33 cellular contexts compared by ENCODE assay signal in the genomic region with DNA sequence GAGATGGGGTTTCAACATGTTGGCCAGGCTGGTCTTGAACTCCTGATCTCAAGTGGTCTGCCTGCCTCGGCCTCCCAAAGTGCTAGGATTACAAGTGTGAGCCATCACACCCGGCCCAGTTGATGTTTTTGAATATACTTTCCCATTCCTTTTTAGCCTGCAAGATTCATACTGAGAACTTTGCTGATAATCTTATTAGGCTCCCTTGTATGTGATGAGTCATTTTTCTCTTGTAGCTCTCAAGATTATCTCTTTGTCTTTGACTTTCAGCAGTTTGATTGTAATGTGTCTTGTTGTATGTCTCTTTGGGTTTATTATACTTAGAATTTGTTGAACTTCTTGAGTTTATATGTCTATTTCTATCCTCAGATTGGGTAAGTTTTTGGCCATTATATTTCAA.
DNase-seq lines count a peak whose midpoint lies in the region; ATAC-seq, FAIRE-seq and TF ChIP-seq lines count a peak whose summit lies in the region.
"Had no signal": no experiment of that assay in that cellular context is flagged by ENCODE, and none has a peak within 500 bp of the region (broad histone marks: within the 10 kb centered on the region; RNA-seq: fewer than 3 reads in every experiment).

No MANE protein-coding gene starts in this region.

- H3K4me1 ChIP-seq in HEK293 (ENCODE audit: control insufficient read depth, insufficient read depth, low read length) (no peaks in the 10 kb centered on the region), GM12878 (ENCODE audit: control insufficient read depth, insufficient read depth, low read length) (no peaks in the 10 kb centered on the region), K562 (replicated peaks in 1 of 2; ENCODE audit: control insufficient read depth in 2 of 2, insufficient read depth in 2 of 2, low read length in 2 of 2) (no peaks in the 10 kb centered on the region)
- H3K4me1 ChIP-seq: A549, BE2C, BLaER1, Caco-2 had no signal

- no peak for FAIRE-seq in GM12878 (lab: Jason Lieb, UNC)
- FAIRE-seq in K562 (lab: Jason Lieb, UNC), result no peak
- FAIRE-seq: A204.1, A549, D721Med had no signal

- no peak for TF ChIP-seq EP300 in GM12878 (IDR thresholded peaks at IDR 0.05; ENCODE audit: borderline replicate concordance in 1 of 2, control insufficient read depth in 1 of 2, low read depth in 2 of 2, low read length in 2 of 2)
- no peak for TF ChIP-seq EP300 in K562 (IDR thresholded peaks at IDR 0.05; ENCODE audit: low read length)

- TF ChIP-seq RAD21 in GM12878 (IDR thresholded peaks at IDR 0.05; ENCODE audit: insufficient read depth, low read depth, low read length) (no peak), K562 (CRISPR knock-in tag; conservative IDR thresholded peaks at IDR 0.05 in 1 of 2, IDR thresholded peaks at IDR 0.05 in 1 of 2) (no peak)

- no peaks in the 10 kb centered on the region for H4K20me1 ChIP-seq in GM12878 (ENCODE audit: control insufficient read depth, insufficient read depth)
- H4K20me1 ChIP-seq in K562 (replicated peaks; ENCODE audit: control insufficient read depth, insufficient read depth, low read length), result no peaks in the 10 kb centered on the region
- H4K20me1 ChIP-seq: BLaER1; BLaER1 treated with 17β-estradiol and CSF1 and Interleukin-3, amounts not matched to agents 10 nM and 100 nM had no signal

- H3K36me3 ChIP-seq in HEK293 (ENCODE audit: control insufficient read depth in 2 of 2, insufficient read depth in 1 of 2, low read length in 2 of 2) (no peaks in the 10 kb centered on the region), GM12878 (ENCODE audit: control insufficient read depth in 2 of 2, insufficient read depth in 2 of 2, low read length in 1 of 2) (no peaks in the 10 kb centered on the region), K562 (ENCODE audit: control insufficient read depth, insufficient read depth, low read length) (no peaks in the 10 kb centered on the region)
- H3K36me3 ChIP-seq: BE2C, BLaER1 had no signal

- H3K27me3 ChIP-seq in GM12878 (replicated peaks in 1 of 2; ENCODE audit: control insufficient read depth in 2 of 2, insufficient read depth in 2 of 2, low read length in 1 of 2), result no peaks in the 10 kb centered on the region
- no peaks in the 10 kb centered on the region for H3K27me3 ChIP-seq in K562 (ENCODE audit: control insufficient read depth in 2 of 2, insufficient read depth in 2 of 2, low read length in 2 of 2)
- H3K27me3 ChIP-seq: BE2C; BLaER1; BLaER1 treated with 17β-estradiol and CSF1 and Interleukin-3, amounts not matched to agents 10 nM and 100 nM had no signal

- no peak for DNase-seq in GM12878 (ENCODE audit: low read depth, low spot score)
- no peak for DNase-seq in K562 (ENCODE audit: extremely low read depth in 1 of 4, low spot score in 3 of 4)
- DNase-seq in GDM1 (lab: John Stamatoyannopoulos, UW), result no peak
- DNase-seq in foreskin fibroblast, result no peak
- DNase-seq: 8988T; ACHN; AML-193; BE2C; C1 segment of cervical spinal cord; Caco-2; Calu3; CD4-positive, alpha-beta memory T cell; CD4-positive, alpha-beta T cell; CD4-positive, CD25-positive, alpha-beta regulatory T cell; CD8-positive, alpha-beta memory T cell; CD8-positive, alpha-beta T cell; COR-L47; DMS 273 treated with DMSO at 0.1 percent for 48 hours; DMS153; DMS53; DMS79; DMS79 treated with DMSO at 0.1 percent for 48 hours; DND-41; EL had no signal

- RAD21 ChIA-PET in GM12878 (lab: Charles Lee; ENCODE audit: unreplicated experiment), result no interaction called here

- H3K79me2 ChIP-seq in GM12878 (ENCODE audit: control insufficient read depth, insufficient read depth, low read length) (no peaks in the 10 kb centered on the region), K562 (ENCODE audit: control insufficient read depth, insufficient read depth, low read length) (no peaks in the 10 kb centered on the region)

- H2AFZ ChIP-seq in GM12878 (ENCODE audit: control insufficient read depth, low read depth, low read length), result no peak overlapping the region
- H2AFZ ChIP-seq in K562 (ENCODE audit: low read depth, low read length), result no peak overlapping the region

- H3K27ac ChIP-seq in HEK293 (ENCODE audit: extremely low read depth, low read depth, low read length) (no peak overlapping the region), GM12878 (ENCODE audit: control insufficient read depth, insufficient read depth) (no peak overlapping the region), K562 (ENCODE audit: extremely low read depth, low read depth, low read length) (no peak overlapping the region)
- H3K27ac ChIP-seq: 22Rv1; A549; BLaER1; BLaER1 treated with 17β-estradiol and CSF1 and Interleukin-3, amounts not matched to agents 10 nM and 100 nM; C4-2B had no signal

- TF ChIP-seq CTCF in HEK293 (tag by site-specific recombination; IDR thresholded peaks at IDR 0.05), result no peak
- TF ChIP-seq CTCF in GM12878 (IDR thresholded peaks at IDR 0.05 in 2 of 3, conservative IDR thresholded peaks at IDR 0.05 in 1 of 3; ENCODE audit: control insufficient read depth in 2 of 3, extremely low read depth in 1 of 3, insufficient read depth in 1 of 3, low read depth in 3 of 3, low read length in 3 of 3), result no peak
- no peak for TF ChIP-seq CTCF in K562 (IDR thresholded peaks at IDR 0.05 in 2 of 3, conservative IDR thresholded peaks at IDR 0.05 in 1 of 3; ENCODE audit: insufficient read depth in 2 of 3, low read depth in 1 of 3, low read length in 3 of 3)
- no peak for TF ChIP-seq CTCF in foreskin fibroblast (IDR thresholded peaks at IDR 0.05; ENCODE audit: low read depth, low read length)

- H3K9ac ChIP-seq in GM12878 (ENCODE audit: control insufficient read depth, insufficient read depth, low read length), result no peak overlapping the region
- no peak overlapping the region for H3K9ac ChIP-seq in K562 (ENCODE audit: insufficient read depth in 1 of 2, low read depth in 2 of 2, low read length in 2 of 2)
- H3K9ac ChIP-seq: BLaER1; BLaER1 treated with 17β-estradiol and CSF1 and Interleukin-3, amounts not matched to agents 10 nM and 100 nM had no signal

- CTCF ChIA-PET in HEK293 (lab: Yijun Ruan, JAX) (no interaction called here), GM12878 (lab: Yijun Ruan, JAX) (no interaction called here), K562 (lab: Yijun Ruan, JAX; ENCODE audit: low intra/inter-chr PET ratio) (no interaction called here)

- BruUV-seq in GM12878 (replicated peaks; lab: Mats Ljungman, UMichigan), result no TSS peak
- no TSS peak for BruUV-seq in K562 (replicated peaks; lab: Mats Ljungman, UMichigan)

- SMC1A ChIA-PET in GM12878 (lab: Charles Lee; ENCODE audit: uncharacterized antibody, unreplicated experiment), result interaction anchor here (1.0 kb wide), 1 partner anchor 77 kb away, joined by 3 read pairs; no protein-coding TSS in a partner anchor

- POLR2A ChIA-PET in HEK293 (lab: Yijun Ruan, JAX), result no interaction called here
- POLR2A ChIA-PET in GM12878 (lab: Charles Lee), result no interaction called here
- POLR2A ChIA-PET in K562 (lab: Yijun Ruan, JAX), result no interaction called here

- ATAC-seq in GM12878 (no peak), K562 (no peak), GM21529 (IDR thresholded peaks at IDR 0.05; ENCODE audit: unreplicated experiment) (no peak)
- ATAC-seq: A549; CD8-positive, alpha-beta T cell had no signal

- in situ Hi-C loops in GM12878 (cut with MboI), result no loop called here
- in situ Hi-C loops in K562 (cut with MboI), result no loop called here

- no peaks in the 10 kb centered on the region for H3K9me3 ChIP-seq in HEK293 (ENCODE audit: control insufficient read depth, insufficient read depth, low read depth, low read length)
- H3K9me3 ChIP-seq in GM12878 (replicated peaks; ENCODE audit: control insufficient read depth, insufficient read depth, low read length), result no peaks in the 10 kb centered on the region; the same call in 1 of the 3 replicates
- no peaks in the 10 kb centered on the region for H3K9me3 ChIP-seq in K562 (replicated peaks; ENCODE audit: control insufficient read depth, insufficient read depth, low read depth, low read length)
- H3K9me3 ChIP-seq: BE2C had no signal

- no peak overlapping the region for H3K4me2 ChIP-seq in GM12878 (ENCODE audit: control insufficient read depth, insufficient read depth)
- no peak overlapping the region for H3K4me2 ChIP-seq in K562 (ENCODE audit: insufficient read depth, low read length)
- H3K4me2 ChIP-seq: A549; BLaER1; BLaER1 treated with 17β-estradiol and CSF1 and Interleukin-3, amounts not matched to agents 10 nM and 100 nM had no signal

- WGBS in GM12878 (ENCODE audit: insufficient coverage, insufficient replicate concordance, low lambda C conversion rate, missing lambda C conversion rate), result 58% methylated on average over 2 of the region's 2 CpGs
- 5% methylated on average over 2 of the region's 2 CpGs for WGBS in K562 (ENCODE audit: insufficient coverage, low coverage, missing lambda C conversion rate)

- H3K4me3 ChIP-seq in HEK293 (ENCODE audit: low read depth, low read length), result no peak overlapping the region
- no peak overlapping the region for H3K4me3 ChIP-seq in GM12878
- H3K4me3 ChIP-seq in K562, result no peak overlapping the region
- H3K4me3 ChIP-seq in foreskin fibroblast (ENCODE audit: low read depth in 1 of 2, low read length in 2 of 2), result no peak overlapping the region
- H3K4me3 ChIP-seq: A549; BLaER1; BLaER1 treated with 17β-estradiol and CSF1 and Interleukin-3, amounts not matched to agents 10 nM and 100 nM had no signal

- intact Hi-C loops in GM12878 (cut with micrococcal nuclease; ENCODE audit: unreplicated experiment), result no loop called here
- intact Hi-C loops in K562 (cut with micrococcal nuclease), result no loop called here

- TF ChIP-seq POLR2A in GM12878 (IDR thresholded peaks at IDR 0.05; ENCODE audit: low read depth, low read length) (no peak), K562 (conservative IDR thresholded peaks at IDR 0.05) (no peak)

- no peaks in the 10 kb centered on the region for H3K9me1 ChIP-seq in K562 (ENCODE audit: control insufficient read depth, insufficient read depth, low read length)

TF ChIP-seq in HEK293, 187 proteins besides CTCF, POLR2A, EP300 and RAD21:
- no peak for TF ChIP-seq ZNF830 (tag by site-specific recombination; IDR thresholded peaks at IDR 0.05; ENCODE audit: low read depth)
- TF ChIP-seq ZNF791 (tag by site-specific recombination; IDR thresholded peaks at IDR 0.05), result peak; percentile 96
- peak; percentile 16; the same call in 1 of the 2 replicates for TF ChIP-seq TRIM28 (IDR thresholded peaks at IDR 0.05; ENCODE audit: borderline replicate concordance, low read length)
TF ChIP-seq in HEK293: peak in this region for 2.

TF ChIP-seq in GM12878, 131 proteins besides CTCF, POLR2A, EP300 and RAD21 (continues in another document):
- 0 out of 2 replicates have a peak, but pooled peaks have one; percentile 23 for TF ChIP-seq CBX5 (IDR thresholded peaks at IDR 0.05; ENCODE audit: low read depth)

TF ChIP-seq in K562, 482 proteins besides CTCF, POLR2A, EP300 and RAD21:
- TF ChIP-seq SREBF1 (IDR thresholded peaks at IDR 0.05; ENCODE audit: borderline replicate concordance, low read depth, low read length), result no peak
- no peak for TF ChIP-seq HLTF (IDR thresholded peaks at IDR 0.05)
- TF ChIP-seq TRIM28 (IDR thresholded peaks at IDR 0.05), result 0 out of 2 replicates have a peak, but pooled peaks have one; percentile 25
- TF ChIP-seq GTF2E2 (tag; IDR thresholded peaks at IDR 0.05), result no peak
- no peak for TF ChIP-seq ZNF584 (CRISPR knock-in tag; IDR thresholded peaks at IDR 0.05; ENCODE audit: low read depth)
